In the genomic region with DNA sequence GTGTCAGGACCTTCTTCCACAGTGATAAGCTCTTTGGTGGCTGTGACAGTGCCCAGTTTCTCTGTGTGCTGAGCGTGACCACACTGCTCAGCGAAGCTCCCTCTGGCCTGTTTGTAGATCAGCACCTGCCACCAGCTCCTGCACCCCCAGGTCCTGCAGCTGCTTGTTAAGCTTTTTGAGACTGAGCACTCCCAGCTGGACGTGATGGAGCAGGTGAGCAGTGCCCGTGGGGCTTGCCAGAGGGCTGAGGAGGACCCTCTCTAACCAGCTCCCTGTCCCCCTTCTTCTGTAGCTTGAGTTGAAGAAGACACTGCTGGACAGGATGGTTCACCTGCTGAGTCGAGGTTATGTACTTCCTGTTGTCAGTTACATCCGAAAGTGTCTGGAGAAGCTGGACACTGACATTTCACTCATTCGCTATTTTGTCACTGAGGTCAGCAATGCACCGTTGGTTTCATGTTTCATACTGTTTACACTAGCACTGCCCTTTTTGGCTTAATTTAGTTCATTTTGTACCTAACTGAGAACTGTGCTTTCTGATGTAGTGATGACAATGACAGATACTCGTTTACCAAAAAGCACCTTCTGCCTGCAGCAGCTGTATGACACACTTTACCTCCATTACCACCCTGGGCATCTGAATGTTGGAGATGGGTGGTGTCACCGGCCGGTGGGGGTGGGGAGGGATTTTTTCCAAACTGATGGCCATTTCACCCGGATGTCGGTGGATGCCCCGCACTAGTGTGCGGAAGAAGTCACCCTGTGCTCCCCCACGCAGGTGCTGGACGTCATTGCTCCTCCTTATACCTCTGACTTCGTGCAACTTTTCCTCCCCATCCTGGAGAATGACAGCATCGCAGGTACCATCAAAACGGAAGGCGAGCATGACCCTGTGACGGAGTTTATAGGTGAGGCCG, we compare ENCODE assay signal across 1 cellular context.
TF ChIP-seq lines count a peak whose summit lies in the region.

No MANE protein-coding gene starts in this region.

TF ChIP-seq in endothelial cell of umbilical vein, 7 proteins besides CTCF, POLR2A, EP300 and RAD21:
- TF ChIP-seq GATA2 (IDR thresholded peaks at IDR 0.05; ENCODE audit: insufficient read depth, insufficient read length, low read depth, low read length) = no peak
- TF ChIP-seq JUN (IDR thresholded peaks at IDR 0.05; ENCODE audit: borderline replicate concordance, insufficient read depth, insufficient read length, low read depth) = no peak
- TF ChIP-seq POLR2AphosphoS5 (IDR thresholded peaks at IDR 0.05; ENCODE audit: insufficient read depth, low read depth, low read length) = peak; percentile 39
